Comparison of ENCODE assay signal across 20 cellular contexts in the genomic region with DNA sequence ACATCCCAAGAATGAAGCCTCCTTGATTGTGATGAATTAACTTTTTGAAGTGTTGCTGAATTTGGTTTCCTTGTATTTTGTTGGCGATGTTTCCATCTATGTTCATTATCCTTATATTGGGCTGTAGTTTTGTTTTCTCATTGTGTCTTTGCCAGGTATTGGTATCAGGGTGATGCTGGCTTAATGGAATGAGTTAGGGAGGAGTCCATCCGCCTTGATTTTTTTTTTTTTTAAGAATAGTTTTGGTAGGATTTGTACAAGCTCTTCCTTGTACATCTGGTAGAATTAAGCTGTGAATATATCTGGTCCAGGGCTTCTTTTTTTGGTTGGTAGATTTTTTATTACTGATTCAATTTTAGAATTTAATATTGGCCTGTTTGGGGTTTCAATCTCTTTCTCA.
"Had no signal": no experiment of that assay in that cellular context is flagged by ENCODE, and none has a peak within 500 bp of the region (broad histone marks: within the 10 kb centered on the region; RNA-seq: fewer than 3 reads in every experiment).

No MANE protein-coding gene starts in this region.

- H3K9me3 ChIP-seq: colonic mucosa, esophagus muscularis mucosa, gastroesophageal sphincter, left lung, lower lobe of right lung had no signal

- H3K4me1 ChIP-seq: colonic mucosa, foreskin keratinocyte, gastroesophageal sphincter, left lung, lower lobe of right lung had no signal

- H3K27me3 ChIP-seq: colonic mucosa, esophagus muscularis mucosa, gastroesophageal sphincter, hepatocyte, left lung had no signal

- ATAC-seq: effector memory CD8-positive, alpha-beta T cell; foreskin keratinocyte; gastroesophageal sphincter; left lung; lower lobe of right lung; mucosa of descending colon had no signal

- H3K4me3 ChIP-seq: colonic mucosa, esophagus muscularis mucosa, gastroesophageal sphincter, hepatocyte, left lung, lower lobe of right lung, mucosa of descending colon had no signal

- H3K36me3 ChIP-seq: colonic mucosa, esophagus muscularis mucosa, gastroesophageal sphincter, left lung, lower lobe of right lung had no signal

- DNase-seq: cerebellar nuclear complex; colonic mucosa; cortex of kidney; effector CD8-positive, alpha-beta T cell; effector memory CD8-positive, alpha-beta T cell; endodermal cell; foreskin keratinocyte; hypothalamus; immature natural killer cell; islet precursor cell; kidney; kidney glomerular epithelial cell; left lung; lower lobe of right lung; mesenchymal stem cell; mucosa of descending colon; naive B cell had no signal

- H3K27ac ChIP-seq: colonic mucosa, esophagus muscularis mucosa, foreskin keratinocyte, gastroesophageal sphincter, hepatocyte, left lung, lower lobe of right lung had no signal
